Comparison of ENCODE assay signal across 18 cellular contexts in the genomic region with DNA sequence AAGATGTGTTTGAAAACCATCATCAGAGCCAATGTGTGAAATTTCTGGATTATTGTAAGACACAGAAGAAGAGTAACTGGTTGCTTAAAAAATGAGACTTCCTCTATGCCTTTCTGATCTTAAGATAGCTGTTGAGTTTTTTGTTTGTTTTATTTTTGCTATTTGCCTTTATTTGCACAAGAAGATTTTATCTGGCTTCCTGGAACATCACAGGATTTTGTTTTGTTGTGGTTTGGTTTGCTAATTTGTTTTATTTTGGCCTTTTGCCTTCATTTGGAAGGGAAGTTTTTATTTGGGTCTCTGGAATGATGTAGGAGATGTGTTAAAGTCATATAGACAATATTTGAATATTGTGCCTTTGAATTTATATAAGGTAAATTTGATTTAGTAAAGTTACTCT. TPM values are rescaled to one million over a fixed set of nuclear protein-coding genes. Genes with fewer than 3 reads are reported as not detected.
DNase-seq lines count a peak whose midpoint lies in the region; ATAC-seq and TF ChIP-seq lines count a peak whose summit lies in the region.
"Had no signal": no experiment of that assay in that cellular context is flagged by ENCODE, and none has a peak within 500 bp of the region (broad histone marks: within the 10 kb centered on the region; RNA-seq: fewer than 3 reads in every experiment).

No MANE protein-coding gene starts in this region.

- intact Hi-C loops in CD8-positive, alpha-beta T cell (cut with DNase I, micrococcal nuclease), result loop anchor here (1.0 to 10.0 kb wide), 5 partner anchors 15 to 1113 kb away; a partner anchor contains a TSS

- no peaks in the 10 kb centered on the region for H3K36me3 ChIP-seq in CD8-positive, alpha-beta T cell (ENCODE audit: insufficient read depth, low read length)
- H3K36me3 ChIP-seq: left ventricle myocardium inferior, right atrium auricular region, thyroid gland had no signal

- no peaks in the 10 kb centered on the region for H3K9me3 ChIP-seq in CD8-positive, alpha-beta T cell (ENCODE audit: low read length)
- H3K9me3 ChIP-seq: Caco-2, left ventricle myocardium inferior, right atrium auricular region, thyroid gland had no signal

- peak overlapping the region; percentile 85 for H3K27ac Mint-ChIP-seq in CD8-positive, alpha-beta T cell
- H3K27ac Mint-ChIP-seq in activated CD4-positive, alpha-beta memory T cell treated with anti-CD3 and anti-CD28 coated beads, Interleukin-2, amount 10 ng/mL, durations not matched to agents 7 days and 5 days, result peak overlapping the region; percentile 85
- H3K27ac Mint-ChIP-seq: endodermal cell had no signal

- H3K4me1 ChIP-seq in CD8-positive, alpha-beta T cell (ENCODE audit: insufficient read depth, low read length), result peaks cover 53% of the 10 kb centered on the region
- H3K4me1 ChIP-seq: right atrium auricular region, thyroid gland had no signal

- H3K27me3 Mint-ChIP-seq in CD8-positive, alpha-beta T cell (ENCODE audit: low read depth), result no peaks in the 10 kb centered on the region
- H3K27me3 Mint-ChIP-seq in activated CD4-positive, alpha-beta memory T cell treated with anti-CD3 and anti-CD28 coated beads, Interleukin-2, amount 10 ng/mL, durations not matched to agents 7 days and 5 days, result no peaks in the 10 kb centered on the region

- peak overlapping the region; percentile 48 for H3K27ac ChIP-seq in 22Rv1
- no peak overlapping the region for H3K27ac ChIP-seq in CD8-positive, alpha-beta T cell (ENCODE audit: low read depth, low read length)
- H3K27ac ChIP-seq: left ventricle myocardium inferior, right atrium auricular region had no signal

- CTCF ChIA-PET in CD8-positive, alpha-beta T cell (lab: Charles Lee), result interaction anchor here (0.9 to 1.7 kb wide), 6 partner anchors 13 to 145 kb away, joined by 3 to 12 read pairs (median 5); no protein-coding TSS in a partner anchor
- CTCF ChIA-PET in activated CD4-positive, alpha-beta memory T cell treated with anti-CD3 and anti-CD28 coated beads, Interleukin-2, amount 10 ng/mL, durations not matched to agents 7 days and 5 days (lab: Charles Lee), result interaction anchor here (0.6 to 3.3 kb wide), 9 partner anchors 8 to 145 kb away, joined by 3 to 26 read pairs (median 5); a partner anchor contains a TSS

- no peak for TF ChIP-seq CTCF in 22Rv1 (IDR thresholded peaks at IDR 0.05)
- no peak for TF ChIP-seq CTCF in CD8-positive, alpha-beta T cell (IDR thresholded peaks at IDR 0.05)
- no peak for TF ChIP-seq CTCF in fibroblast of villous mesenchyme (IDR thresholded peaks at IDR 0.05; ENCODE audit: insufficient read depth, low read depth, low read length)

- H3K4me3 Mint-ChIP-seq in CD8-positive, alpha-beta T cell, result peak overlapping the region; percentile 44
- peak overlapping the region; percentile 81 for H3K4me3 Mint-ChIP-seq in activated CD4-positive, alpha-beta memory T cell treated with anti-CD3 and anti-CD28 coated beads, Interleukin-2, amount 10 ng/mL, durations not matched to agents 7 days and 5 days
- H3K4me3 Mint-ChIP-seq: endodermal cell had no signal

- peaks cover 60% of the 10 kb centered on the region for H3K4me1 Mint-ChIP-seq in CD8-positive, alpha-beta T cell (ENCODE audit: low read depth)
- peaks cover 60% of the 10 kb centered on the region for H3K4me1 Mint-ChIP-seq in activated CD4-positive, alpha-beta memory T cell treated with anti-CD3 and anti-CD28 coated beads, Interleukin-2, amount 10 ng/mL, durations not matched to agents 7 days and 5 days

- DNase-seq in CD8-positive, alpha-beta T cell, result no peak
- no peak for DNase-seq in activated CD4-positive, alpha-beta memory T cell treated with anti-CD3 and anti-CD28 coated beads, Interleukin-2, amount 10 ng/mL, durations not matched to agents 7 days and 5 days
- DNase-seq in fibroblast of villous mesenchyme (ENCODE audit: low read depth), result peak; percentile 10
- DNase-seq in NAMALWA (ENCODE audit: low spot score), result no peak
- no peak for DNase-seq in NCI-H524 (lab: John Stamatoyannopoulos, UW)
- DNase-seq: activated CD4-positive, alpha-beta T cell treated with anti-CD3 and anti-CD28 coated beads, Interleukin-2, amount 50 U/mL, for 4 hours; activated gamma-delta T cell; Caco-2; endodermal cell; KBM-7; left ventricle myocardium inferior; NCI-H1092 treated with DMSO at 0.1 percent for 48 hours; NCI-H2107; NCI-H524 treated with DMSO at 0.1 percent for 48 hours; thyroid gland had no signal

- H3K27me3 ChIP-seq in CD8-positive, alpha-beta T cell (ENCODE audit: insufficient read depth, low read length), result no peaks in the 10 kb centered on the region
- H3K27me3 ChIP-seq: right atrium auricular region, thyroid gland had no signal

- no peaks in the 10 kb centered on the region for H3K9me3 Mint-ChIP-seq in CD8-positive, alpha-beta T cell
- H3K9me3 Mint-ChIP-seq in activated CD4-positive, alpha-beta memory T cell treated with anti-CD3 and anti-CD28 coated beads, Interleukin-2, amount 10 ng/mL, durations not matched to agents 7 days and 5 days, result no peaks in the 10 kb centered on the region
- H3K9me3 Mint-ChIP-seq: endodermal cell had no signal

- POLR2A ChIA-PET in CD8-positive, alpha-beta T cell (lab: Charles Lee), result interaction anchor here (0.8 to 1.6 kb wide), 4 partner anchors 13 to 29 kb away, joined by 3 to 5 read pairs (median 4); no protein-coding TSS in a partner anchor
- POLR2A ChIA-PET in activated CD4-positive, alpha-beta memory T cell treated with anti-CD3 and anti-CD28 coated beads, Interleukin-2, amount 10 ng/mL, durations not matched to agents 7 days and 5 days (lab: Charles Lee), result interaction anchor here (0.9 to 6.7 kb wide), 19 partner anchors 9 to 451 kb away, joined by 3 to 78 read pairs (median 7); no protein-coding TSS in a partner anchor

- H3K36me3 Mint-ChIP-seq in CD8-positive, alpha-beta T cell, result peaks cover 17% of the 10 kb centered on the region
- peaks cover 28% of the 10 kb centered on the region for H3K36me3 Mint-ChIP-seq in activated CD4-positive, alpha-beta memory T cell treated with anti-CD3 and anti-CD28 coated beads, Interleukin-2, amount 10 ng/mL, durations not matched to agents 7 days and 5 days (ENCODE audit: low read depth)

- ATAC-seq in CD8-positive, alpha-beta T cell, result no peak
- ATAC-seq in HG02610 (IDR thresholded peaks at IDR 0.05; ENCODE audit: unreplicated experiment), result no peak

- no peak overlapping the region for H3K4me3 ChIP-seq in CD8-positive, alpha-beta T cell (ENCODE audit: low read depth, low read length)
- H3K4me3 ChIP-seq in fibroblast of villous mesenchyme (ENCODE audit: low read depth, low read length), result no peak overlapping the region
- H3K4me3 ChIP-seq: left ventricle myocardium inferior, right atrium auricular region, thyroid gland had no signal

RNA-seq across cellular contexts. Expression of a gene that starts 3.9 kb away (rescaled TPM):
- 100 to 1,000 TPM; 425 to 430 TPM for total RNA-seq in CD8-positive, alpha-beta T cell
- 100 to 1,000 TPM; 389 to 406 TPM for total RNA-seq in activated CD4-positive, alpha-beta memory T cell treated with anti-CD3 and anti-CD28 coated beads, Interleukin-2, amount 10 ng/mL, durations not matched to agents 7 days and 5 days
- under 0.01 and 0.43 TPM in 2 replicates for total RNA-seq in fibroblast of villous mesenchyme

Comparison
In these comparisons a context has a peak if more than half of its experiments do, and no peak if none do; other contexts are left out.
1. RNA of a gene that starts 3.9 kb away (total RNA-seq): 425 to 430 TPM in CD8-positive, alpha-beta T cell and 389 to 406 TPM in activated CD4-positive, alpha-beta memory T cell treated with anti-CD3 and anti-CD28 coated beads, Interleukin-2, amount 10 ng/mL, durations not matched to agents 7 days and 5 days; under 0.01 to 0.43 TPM in fibroblast of villous mesenchyme; every median in the first group is over 100 times any median in the second.